Comparison of ENCODE assay signal across 1 cellular context in the genomic region with DNA sequence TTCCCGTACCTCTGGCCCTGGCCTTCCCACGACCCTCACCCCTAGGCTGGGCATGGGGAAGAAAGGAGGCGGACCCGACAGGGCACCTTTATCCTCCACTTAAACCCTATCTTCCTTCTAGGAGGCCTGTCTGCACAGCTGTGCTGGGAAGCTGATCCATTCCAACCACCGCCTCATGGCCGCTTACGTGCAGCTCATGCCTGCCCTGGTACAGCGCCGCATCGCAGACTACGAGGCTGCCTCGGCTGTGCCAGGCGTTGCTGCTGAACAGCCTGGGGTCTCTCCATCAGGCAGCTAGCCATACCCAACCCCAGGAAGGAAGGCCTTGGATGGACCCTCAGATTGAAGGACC.
TF ChIP-seq lines count a peak whose summit lies in the region.

No MANE protein-coding gene starts in this region.

TF ChIP-seq in HepG2, 621 proteins besides CTCF, POLR2A, EP300 and RAD21:
- TF ChIP-seq ZNF343 (CRISPR knock-in tag; IDR thresholded peaks at IDR 0.05) = 0 out of 2 replicates have a peak, but pooled peaks have one; percentile 28
- TF ChIP-seq, protein P1, sequence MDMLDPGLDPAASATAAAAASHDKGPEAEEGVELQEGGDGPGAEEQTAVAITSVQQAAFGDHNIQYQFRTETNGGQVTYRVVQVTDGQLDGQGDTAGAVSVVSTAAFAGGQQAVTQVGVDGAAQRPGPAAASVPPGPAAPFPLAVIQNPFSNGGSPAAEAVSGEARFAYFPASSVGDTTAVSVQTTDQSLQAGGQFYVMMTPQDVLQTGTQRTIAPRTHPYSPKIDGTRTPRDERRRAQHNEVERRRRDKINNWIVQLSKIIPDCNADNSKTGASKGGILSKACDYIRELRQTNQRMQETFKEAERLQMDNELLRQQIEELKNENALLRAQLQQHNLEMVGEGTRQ (IDR thresholded peaks at IDR 0.05; ENCODE audit: low read depth, low read length) = no peak
- TF ChIP-seq, protein P1 (CRISPR knock-in tag; IDR thresholded peaks at IDR 0.05; ENCODE audit: borderline replicate concordance) = no peak
- TF ChIP-seq SP2 (CRISPR knock-in tag; IDR thresholded peaks at IDR 0.05) = no peak
- no peak for TF ChIP-seq ZNF496 (CRISPR knock-in tag; IDR thresholded peaks at IDR 0.05; ENCODE audit: insufficient replicate concordance)
- peak; percentile 43 for TF ChIP-seq AGO2 (optimal IDR thresholded peaks at IDR 0.05; ENCODE audit: low read depth, low read length)
- TF ChIP-seq CBX5 (CRISPR knock-in tag; IDR thresholded peaks at IDR 0.05; ENCODE audit: borderline replicate concordance) = 0 out of 2 replicates have a peak, but pooled peaks have one; percentile 4
- TF ChIP-seq JDP2 (CRISPR knock-in tag; IDR thresholded peaks at IDR 0.05; ENCODE audit: borderline replicate concordance) = no peak
- 0 out of 2 replicates have a peak, but pooled peaks have one; percentile 11 for TF ChIP-seq MEF2D (CRISPR knock-in tag; IDR thresholded peaks at IDR 0.05)
- TF ChIP-seq GPN1 (CRISPR knock-in tag; IDR thresholded peaks at IDR 0.05; ENCODE audit: borderline replicate concordance) = no peak
- TF ChIP-seq, protein P2, sequence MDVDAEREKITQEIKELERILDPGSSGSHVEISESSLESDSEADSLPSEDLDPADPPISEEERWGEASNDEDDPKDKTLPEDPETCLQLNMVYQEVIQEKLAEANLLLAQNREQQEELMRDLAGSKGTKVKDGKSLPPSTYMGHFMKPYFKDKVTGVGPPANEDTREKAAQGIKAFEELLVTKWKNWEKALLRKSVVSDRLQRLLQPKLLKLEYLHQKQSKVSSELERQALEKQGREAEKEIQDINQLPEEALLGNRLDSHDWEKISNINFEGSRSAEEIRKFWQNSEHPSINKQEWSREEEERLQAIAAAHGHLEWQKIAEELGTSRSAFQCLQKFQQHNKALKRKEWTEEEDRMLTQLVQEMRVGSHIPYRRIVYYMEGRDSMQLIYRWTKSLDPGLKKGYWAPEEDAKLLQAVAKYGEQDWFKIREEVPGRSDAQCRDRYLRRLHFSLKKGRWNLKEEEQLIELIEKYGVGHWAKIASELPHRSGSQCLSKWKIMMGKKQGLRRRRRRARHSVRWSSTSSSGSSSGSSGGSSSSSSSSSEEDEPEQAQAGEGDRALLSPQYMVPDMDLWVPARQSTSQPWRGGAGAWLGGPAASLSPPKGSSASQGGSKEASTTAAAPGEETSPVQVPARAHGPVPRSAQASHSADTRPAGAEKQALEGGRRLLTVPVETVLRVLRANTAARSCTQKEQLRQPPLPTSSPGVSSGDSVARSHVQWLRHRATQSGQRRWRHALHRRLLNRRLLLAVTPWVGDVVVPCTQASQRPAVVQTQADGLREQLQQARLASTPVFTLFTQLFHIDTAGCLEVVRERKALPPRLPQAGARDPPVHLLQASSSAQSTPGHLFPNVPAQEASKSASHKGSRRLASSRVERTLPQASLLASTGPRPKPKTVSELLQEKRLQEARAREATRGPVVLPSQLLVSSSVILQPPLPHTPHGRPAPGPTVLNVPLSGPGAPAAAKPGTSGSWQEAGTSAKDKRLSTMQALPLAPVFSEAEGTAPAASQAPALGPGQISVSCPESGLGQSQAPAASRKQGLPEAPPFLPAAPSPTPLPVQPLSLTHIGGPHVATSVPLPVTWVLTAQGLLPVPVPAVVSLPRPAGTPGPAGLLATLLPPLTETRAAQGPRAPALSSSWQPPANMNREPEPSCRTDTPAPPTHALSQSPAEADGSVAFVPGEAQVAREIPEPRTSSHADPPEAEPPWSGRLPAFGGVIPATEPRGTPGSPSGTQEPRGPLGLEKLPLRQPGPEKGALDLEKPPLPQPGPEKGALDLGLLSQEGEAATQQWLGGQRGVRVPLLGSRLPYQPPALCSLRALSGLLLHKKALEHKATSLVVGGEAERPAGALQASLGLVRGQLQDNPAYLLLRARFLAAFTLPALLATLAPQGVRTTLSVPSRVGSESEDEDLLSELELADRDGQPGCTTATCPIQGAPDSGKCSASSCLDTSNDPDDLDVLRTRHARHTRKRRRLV (CRISPR knock-in tag; IDR thresholded peaks at IDR 0.05) = no peak
- 0 out of 2 replicates have a peak, but pooled peaks have one; percentile 11 for TF ChIP-seq ZNF430 (CRISPR knock-in tag; IDR thresholded peaks at IDR 0.05)
- TF ChIP-seq NR1H2 (CRISPR knock-in tag; IDR thresholded peaks at IDR 0.05; ENCODE audit: borderline replicate concordance, low read depth) = 0 out of 2 replicates have a peak, but pooled peaks have one; percentile 3
- TF ChIP-seq HOXA9 (CRISPR knock-in tag; IDR thresholded peaks at IDR 0.05; ENCODE audit: borderline replicate concordance) = 0 out of 2 replicates have a peak, but pooled peaks have one; percentile 6
- TF ChIP-seq SAFB2 (CRISPR knock-in tag; IDR thresholded peaks at IDR 0.05; ENCODE audit: borderline replicate concordance, low read depth) = no peak
- TF ChIP-seq, protein P3, sequence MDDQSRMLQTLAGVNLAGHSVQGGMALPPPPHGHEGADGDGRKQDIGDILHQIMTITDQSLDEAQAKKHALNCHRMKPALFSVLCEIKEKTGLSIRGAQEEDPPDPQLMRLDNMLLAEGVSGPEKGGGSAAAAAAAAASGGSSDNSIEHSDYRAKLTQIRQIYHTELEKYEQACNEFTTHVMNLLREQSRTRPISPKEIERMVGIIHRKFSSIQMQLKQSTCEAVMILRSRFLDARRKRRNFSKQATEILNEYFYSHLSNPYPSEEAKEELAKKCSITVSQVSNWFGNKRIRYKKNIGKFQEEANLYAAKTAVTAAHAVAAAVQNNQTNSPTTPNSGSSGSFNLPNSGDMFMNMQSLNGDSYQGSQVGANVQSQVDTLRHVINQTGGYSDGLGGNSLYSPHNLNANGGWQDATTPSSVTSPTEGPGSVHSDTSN (CRISPR knock-in tag; IDR thresholded peaks at IDR 0.05; ENCODE audit: borderline replicate concordance) = no peak
- TF ChIP-seq, protein P4, sequence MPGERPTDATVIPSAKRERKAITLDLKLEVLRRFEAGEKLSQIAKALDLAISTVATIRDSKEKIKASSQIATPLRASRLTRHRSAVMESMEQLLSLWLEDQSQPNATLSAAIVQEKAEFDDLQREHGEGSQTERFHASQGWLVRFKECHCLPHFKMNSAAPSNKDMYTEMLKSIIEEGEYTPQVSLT (CRISPR knock-in tag; IDR thresholded peaks at IDR 0.05; ENCODE audit: borderline replicate concordance, low read depth) = no peak
- TF ChIP-seq AKAP8 (CRISPR knock-in tag; IDR thresholded peaks at IDR 0.05) = 0 out of 2 replicates have a peak, but pooled peaks have one; percentile 6
- TF ChIP-seq ZNF441 (CRISPR knock-in tag; IDR thresholded peaks at IDR 0.05; ENCODE audit: borderline replicate concordance) = no peak
- TF ChIP-seq ZNF160 (CRISPR knock-in tag; IDR thresholded peaks at IDR 0.05) = 0 out of 2 replicates have a peak, but pooled peaks have one; percentile 32
- TF ChIP-seq ZNF547 (CRISPR knock-in tag; IDR thresholded peaks at IDR 0.05) = 0 out of 2 replicates have a peak, but pooled peaks have one; percentile 6
- TF ChIP-seq CHCHD3 (CRISPR knock-in tag; IDR thresholded peaks at IDR 0.05) = 0 out of 2 replicates have a peak, but pooled peaks have one; percentile 11
- TF ChIP-seq ARNTL (CRISPR knock-in tag; IDR thresholded peaks at IDR 0.05) = no peak
- TF ChIP-seq ZFP90 (CRISPR knock-in tag; IDR thresholded peaks at IDR 0.05; ENCODE audit: borderline replicate concordance) = peak; percentile 25; the same call in 1 of the 2 replicates
- TF ChIP-seq ZNF570 (CRISPR knock-in tag; IDR thresholded peaks at IDR 0.05; ENCODE audit: borderline replicate concordance) = no peak
- TF ChIP-seq ZNF3 (CRISPR knock-in tag; IDR thresholded peaks at IDR 0.05) = no peak
- TF ChIP-seq, protein P5, sequence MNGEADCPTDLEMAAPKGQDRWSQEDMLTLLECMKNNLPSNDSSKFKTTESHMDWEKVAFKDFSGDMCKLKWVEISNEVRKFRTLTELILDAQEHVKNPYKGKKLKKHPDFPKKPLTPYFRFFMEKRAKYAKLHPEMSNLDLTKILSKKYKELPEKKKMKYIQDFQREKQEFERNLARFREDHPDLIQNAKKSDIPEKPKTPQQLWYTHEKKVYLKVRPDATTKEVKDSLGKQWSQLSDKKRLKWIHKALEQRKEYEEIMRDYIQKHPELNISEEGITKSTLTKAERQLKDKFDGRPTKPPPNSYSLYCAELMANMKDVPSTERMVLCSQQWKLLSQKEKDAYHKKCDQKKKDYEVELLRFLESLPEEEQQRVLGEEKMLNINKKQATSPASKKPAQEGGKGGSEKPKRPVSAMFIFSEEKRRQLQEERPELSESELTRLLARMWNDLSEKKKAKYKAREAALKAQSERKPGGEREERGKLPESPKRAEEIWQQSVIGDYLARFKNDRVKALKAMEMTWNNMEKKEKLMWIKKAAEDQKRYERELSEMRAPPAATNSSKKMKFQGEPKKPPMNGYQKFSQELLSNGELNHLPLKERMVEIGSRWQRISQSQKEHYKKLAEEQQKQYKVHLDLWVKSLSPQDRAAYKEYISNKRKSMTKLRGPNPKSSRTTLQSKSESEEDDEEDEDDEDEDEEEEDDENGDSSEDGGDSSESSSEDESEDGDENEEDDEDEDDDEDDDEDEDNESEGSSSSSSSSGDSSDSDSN (CRISPR knock-in tag; IDR thresholded peaks at IDR 0.05) = no peak
- TF ChIP-seq, protein P6, sequence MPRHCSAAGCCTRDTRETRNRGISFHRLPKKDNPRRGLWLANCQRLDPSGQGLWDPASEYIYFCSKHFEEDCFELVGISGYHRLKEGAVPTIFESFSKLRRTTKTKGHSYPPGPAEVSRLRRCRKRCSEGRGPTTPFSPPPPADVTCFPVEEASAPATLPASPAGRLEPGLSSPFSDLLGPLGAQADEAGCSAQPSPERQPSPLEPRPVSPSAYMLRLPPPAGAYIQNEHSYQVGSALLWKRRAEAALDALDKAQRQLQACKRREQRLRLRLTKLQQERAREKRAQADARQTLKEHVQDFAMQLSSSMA (CRISPR knock-in tag; IDR thresholded peaks at IDR 0.05) = peak; percentile 62; the same call in 1 of the 2 replicates
- TF ChIP-seq, protein P7, sequence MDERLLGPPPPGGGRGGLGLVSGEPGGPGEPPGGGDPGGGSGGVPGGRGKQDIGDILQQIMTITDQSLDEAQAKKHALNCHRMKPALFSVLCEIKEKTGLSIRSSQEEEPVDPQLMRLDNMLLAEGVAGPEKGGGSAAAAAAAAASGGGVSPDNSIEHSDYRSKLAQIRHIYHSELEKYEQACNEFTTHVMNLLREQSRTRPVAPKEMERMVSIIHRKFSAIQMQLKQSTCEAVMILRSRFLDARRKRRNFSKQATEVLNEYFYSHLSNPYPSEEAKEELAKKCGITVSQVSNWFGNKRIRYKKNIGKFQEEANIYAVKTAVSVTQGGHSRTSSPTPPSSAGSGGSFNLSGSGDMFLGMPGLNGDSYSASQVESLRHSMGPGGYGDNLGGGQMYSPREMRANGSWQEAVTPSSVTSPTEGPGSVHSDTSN (CRISPR knock-in tag; IDR thresholded peaks at IDR 0.05) = 0 out of 2 replicates have a peak, but pooled peaks have one; percentile 14
TF ChIP-seq in HepG2: peak in this region for 14.
